19 cellular contexts compared by ENCODE assay signal in the genomic region with DNA sequence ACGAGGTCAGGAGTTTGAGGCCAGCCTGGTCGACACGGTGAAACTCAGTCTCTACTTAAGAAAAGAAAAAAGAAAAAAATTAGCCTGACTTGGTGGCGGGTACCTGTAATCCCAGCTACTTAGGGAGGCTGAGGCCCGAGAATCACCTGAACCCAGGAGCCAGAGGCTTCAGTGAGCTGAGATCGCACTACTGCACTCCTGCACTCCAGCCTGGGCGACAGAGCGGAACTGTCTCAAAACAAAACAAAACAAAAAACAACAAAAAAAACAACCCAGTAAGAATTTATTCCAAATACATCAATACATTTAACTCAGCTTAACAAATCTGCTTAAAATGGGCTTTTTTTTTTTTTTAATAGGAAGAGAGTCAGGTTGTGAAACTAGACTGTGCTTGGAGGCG.
"Had no signal": no experiment of that assay in that cellular context is flagged by ENCODE, and none has a peak within 500 bp of the region (broad histone marks: within the 10 kb centered on the region; RNA-seq: fewer than 3 reads in every experiment).

No MANE protein-coding gene starts in this region.

- H3K4me2 ChIP-seq: hepatocyte, SK-N-SH had no signal

- H3K9me3 ChIP-seq: body of pancreas, psoas muscle, SK-N-SH, thoracic aorta had no signal

- H3K9ac ChIP-seq: SK-N-SH had no signal

- H3K4me3 Mint-ChIP-seq: activated naive CD4-positive, alpha-beta T cell treated with anti-CD3 and anti-CD28 coated beads for 36 hours; endodermal cell; stimulated activated naive CD8-positive, alpha-beta T cell treated with anti-CD3 and anti-CD28 coated beads, Interleukin-15, amount 100 ng/mL, for 72 hours had no signal

- H3K9me3 Mint-ChIP-seq: activated naive CD4-positive, alpha-beta T cell treated with anti-CD3 and anti-CD28 coated beads for 36 hours; endodermal cell; stimulated activated naive CD8-positive, alpha-beta T cell treated with anti-CD3 and anti-CD28 coated beads, Interleukin-15, amount 100 ng/mL, for 72 hours had no signal

- H2AFZ ChIP-seq: hepatocyte had no signal

- H3K27me3 Mint-ChIP-seq: stimulated activated naive CD8-positive, alpha-beta T cell treated with anti-CD3 and anti-CD28 coated beads, Interleukin-15, amount 100 ng/mL, for 72 hours had no signal

- H3K27ac Mint-ChIP-seq: activated naive CD4-positive, alpha-beta T cell treated with anti-CD3 and anti-CD28 coated beads for 36 hours; endodermal cell had no signal

- H3K27me3 ChIP-seq: body of pancreas, hepatocyte had no signal

- DNase-seq: activated CD4-positive, CD25-positive, alpha-beta regulatory T cell; activated naive CD4-positive, alpha-beta T cell treated with anti-CD3 and anti-CD28 coated beads for 36 hours; amniotic stem cell; body of pancreas; cerebellar nuclear complex; dermis blood vessel endothelial cell; endodermal cell; erythroblast; kidney glomerular epithelial cell; occipital lobe; SK-N-SH; stimulated activated CD4-positive, alpha-beta T cell treated with anti-CD3 and anti-CD28 coated beads, Interleukin-12 subunit alpha, Interleukin-12 subunit beta, amount 100 ng/mL, for 4 hours; stimulated activated naive CD8-positive, alpha-beta T cell treated with anti-CD3 and anti-CD28 coated beads, Interleukin-15, amount 100 ng/mL, for 72 hours; T-helper 1 cell had no signal

- ATAC-seq: body of pancreas; sciatic nerve; stimulated activated naive CD8-positive, alpha-beta T cell treated with anti-CD3 and anti-CD28 coated beads, Interleukin-15, amount 100 ng/mL, for 72 hours had no signal

- FAIRE-seq: urothelium cell line had no signal

- H3K27ac ChIP-seq: body of pancreas, hepatocyte, thoracic aorta had no signal

- H3K4me3 ChIP-seq: body of pancreas, hepatocyte, psoas muscle, thoracic aorta had no signal
